Comparison of ENCODE assay signal across 9 cellular contexts in the genomic region with DNA sequence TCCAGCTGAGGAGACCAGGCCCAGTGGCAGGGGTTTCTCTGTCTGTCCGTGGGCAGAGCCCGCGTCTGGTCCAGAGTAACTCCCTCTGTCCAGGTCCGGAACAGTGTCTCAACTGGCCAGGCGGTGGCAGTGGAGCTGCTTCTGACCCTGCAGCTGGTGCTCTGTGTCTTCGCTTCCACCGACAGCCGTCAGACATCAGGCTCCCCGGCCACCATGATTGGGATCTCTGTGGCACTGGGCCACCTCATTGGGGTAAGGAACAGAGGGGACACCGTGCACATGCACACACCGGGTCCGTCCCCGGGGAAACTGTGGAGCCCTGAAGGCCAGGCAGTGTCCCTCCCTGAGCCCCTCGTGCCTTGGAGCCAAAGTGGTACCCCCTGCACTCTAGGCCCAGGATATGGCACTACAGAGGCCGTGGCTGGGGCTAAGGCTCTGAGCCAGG. TPM values are rescaled to one million over a fixed set of nuclear protein-coding genes. Genes with fewer than 3 reads are reported as not detected.
DNase-seq lines count a peak whose midpoint lies in the region; ATAC-seq, FAIRE-seq and TF ChIP-seq lines count a peak whose summit lies in the region.
"Had no signal": no experiment of that assay in that cellular context is flagged by ENCODE, and none has a peak within 500 bp of the region (broad histone marks: within the 10 kb centered on the region; RNA-seq: fewer than 3 reads in every experiment).

No MANE protein-coding gene starts in this region.

- H3K27me3 Mint-ChIP-seq in stimulated activated naive B cell treated with anti-CD40 and anti-IgM and Interleukin-4, amounts not matched to agents 10 μg/mL and 1 μg/mL and 100 μg/mL, for 72 hours = no peaks in the 10 kb centered on the region
- H3K27me3 Mint-ChIP-seq in stimulated activated naive CD8-positive, alpha-beta T cell treated with anti-CD3 and anti-CD28 coated beads, Interleukin-15, amount 100 ng/mL, for 72 hours = no peaks in the 10 kb centered on the region

- 89% methylated on average over 14 of the region's 15 CpGs; no CpG with 5 or more reads in 1 of the 2 experiments for WGBS in H1 (ENCODE audit: extremely low coverage in 1 of 2, insufficient coverage in 1 of 2, insufficient read length in 1 of 2, insufficient replicate concordance in 2 of 2, low coverage in 1 of 2, low lambda C conversion rate in 2 of 2, missing lambda C conversion rate in 1 of 2), 2 experiments
- 69% methylated on average over 15 of the region's 15 CpGs for WGBS in mesenchymal stem cell

- H4K91ac ChIP-seq in H1 (replicated peaks; ENCODE audit: insufficient read length, low read length) = no peak overlapping the region
- H4K91ac ChIP-seq in mesenchymal stem cell (ENCODE audit: low read length) = no peak overlapping the region

- H2BK15ac ChIP-seq in H1 (ENCODE audit: low read length) = 0 out of 2 replicates have a peak overlapping the region, but pooled peaks have one; percentile 72
- H2BK15ac ChIP-seq in mesenchymal stem cell (ENCODE audit: low read depth, poor library complexity, severe bottlenecking) = no peak overlapping the region

- no peak for FAIRE-seq in H1 (lab: Jason Lieb, UNC)
- FAIRE-seq: keratinocyte had no signal

- H3K36me3 ChIP-seq in H1 (ENCODE audit: control insufficient read depth in 2 of 4, insufficient read depth in 4 of 4, low read length in 3 of 4) (no peaks in the 10 kb centered on the region), mesenchymal stem cell (ENCODE audit: control insufficient read depth in 1 of 2, insufficient read depth in 2 of 2, low read depth in 1 of 2, low read length in 2 of 2) (no peaks in the 10 kb centered on the region)

- H3K56ac ChIP-seq in H1 (replicated peaks; ENCODE audit: insufficient read length, low read depth, low read length) = no peak overlapping the region

- H3K27ac Mint-ChIP-seq in stimulated activated naive B cell treated with anti-CD40 and anti-IgM and Interleukin-4, amounts not matched to agents 10 μg/mL and 1 μg/mL and 100 μg/mL, for 72 hours = no peak overlapping the region
- H3K27ac Mint-ChIP-seq in stimulated activated effector memory CD8-positive, alpha-beta T cell treated with anti-CD3 and anti-CD28 coated beads, Interleukin-12 subunit alpha, Interleukin-12 subunit beta, amount 100 ng/mL, for 72 hours = no peak overlapping the region
- H3K27ac Mint-ChIP-seq in stimulated activated naive CD8-positive, alpha-beta T cell treated with anti-CD3 and anti-CD28 coated beads, Interleukin-15, amount 100 ng/mL, for 72 hours = no peak overlapping the region

- no peak overlapping the region for H4K5ac ChIP-seq in H1 (ENCODE audit: insufficient read length, low read depth, low read length)

- no peak overlapping the region for H2BK12ac ChIP-seq in H1 (ENCODE audit: low read depth, low read length)
- no peak overlapping the region for H2BK12ac ChIP-seq in mesenchymal stem cell (ENCODE audit: low read length in 2 of 2)

- H3K9ac ChIP-seq in H1 (replicated peaks in 1 of 4; ENCODE audit: extremely low read depth in 1 of 4, low read depth in 3 of 4, low read length in 3 of 4) (no peak overlapping the region), mesenchymal stem cell (ENCODE audit: low read length) (no peak overlapping the region)

- no peaks in the 10 kb centered on the region for H3K36me3 Mint-ChIP-seq in stimulated activated naive B cell treated with anti-CD40 and anti-IgM and Interleukin-4, amounts not matched to agents 10 μg/mL and 1 μg/mL and 100 μg/mL, for 72 hours
- H3K36me3 Mint-ChIP-seq in stimulated activated effector memory CD8-positive, alpha-beta T cell treated with anti-CD3 and anti-CD28 coated beads, Interleukin-12 subunit alpha, Interleukin-12 subunit beta, amount 100 ng/mL, for 72 hours = no peaks in the 10 kb centered on the region

- H3K27ac ChIP-seq in H1 (ENCODE audit: low read depth, low read length) (no peak overlapping the region), mesenchymal stem cell (ENCODE audit: low read length, poor library complexity, severe bottlenecking) (no peak overlapping the region)

- H4K8ac ChIP-seq in H1 (ENCODE audit: extremely low read depth, insufficient read depth, low read length) = peak overlapping the region; percentile 16; the same call in 1 of the 2 replicates
- peak overlapping the region; percentile 55 for H4K8ac ChIP-seq in mesenchymal stem cell (ENCODE audit: low read length)

- H3K4me1 Mint-ChIP-seq in stimulated activated naive B cell treated with anti-CD40 and anti-IgM and Interleukin-4, amounts not matched to agents 10 μg/mL and 1 μg/mL and 100 μg/mL, for 72 hours = no peaks in the 10 kb centered on the region
- no peaks in the 10 kb centered on the region for H3K4me1 Mint-ChIP-seq in stimulated activated effector memory CD8-positive, alpha-beta T cell treated with anti-CD3 and anti-CD28 coated beads, Interleukin-12 subunit alpha, Interleukin-12 subunit beta, amount 100 ng/mL, for 72 hours
- H3K4me1 Mint-ChIP-seq in stimulated activated naive CD8-positive, alpha-beta T cell treated with anti-CD3 and anti-CD28 coated beads, Interleukin-15, amount 100 ng/mL, for 72 hours = no peaks in the 10 kb centered on the region

- H3K9me3 ChIP-seq in H1 (ENCODE audit: insufficient read depth in 2 of 2, low read depth in 1 of 2, low read length in 1 of 2) (no peaks in the 10 kb centered on the region), mesenchymal stem cell (ENCODE audit: control insufficient read depth, low read length) (no peaks in the 10 kb centered on the region)

- ATAC-seq in stimulated activated naive B cell treated with anti-CD40 and anti-IgM and Interleukin-4, amounts not matched to agents 10 μg/mL and 1 μg/mL and 100 μg/mL, for 72 hours (replicated peaks) = no peak
- no peak for ATAC-seq in stimulated activated effector memory CD8-positive, alpha-beta T cell treated with anti-CD3 and anti-CD28 coated beads, Interleukin-12 subunit alpha, Interleukin-12 subunit beta, amount 100 ng/mL, for 72 hours
- no peak for ATAC-seq in stimulated activated naive CD8-positive, alpha-beta T cell treated with anti-CD3 and anti-CD28 coated beads, Interleukin-15, amount 100 ng/mL, for 72 hours

- POLR2A ChIA-PET in H1 (lab: Charles Lee; ENCODE audit: partially characterized antibody) = no interaction called here

- no peaks in the 10 kb centered on the region for H3K23me2 ChIP-seq in H1 (ENCODE audit: low read depth, low read length)

- no peak overlapping the region for H2AFZ ChIP-seq in H1 (ENCODE audit: low read length)
- no peak overlapping the region for H2AFZ ChIP-seq in mesenchymal stem cell (ENCODE audit: low read depth, low read length)

- no peak for TF ChIP-seq EP300 in H1 (IDR thresholded peaks at IDR 0.05; ENCODE audit: borderline replicate concordance in 1 of 2, low read depth in 2 of 2, low read length in 2 of 2)

- H3K4me1 ChIP-seq in H1 (replicated peaks in 1 of 4; ENCODE audit: control insufficient read depth in 3 of 4, insufficient read depth in 4 of 4, low read length in 3 of 4) (peaks cover 0 to 9% (median 3%) of the 10 kb centered on the region in 4 experiments; a peak in 3 of 7 replicates), mesenchymal stem cell (ENCODE audit: control insufficient read depth, insufficient read depth, low read depth, low read length) (peaks cover 2% of the 10 kb centered on the region)

- no peaks in the 10 kb centered on the region for H3K79me2 ChIP-seq in H1 (ENCODE audit: control insufficient read depth in 1 of 2, insufficient read depth in 2 of 2, low read length in 2 of 2)

- no peak overlapping the region for H3K4me2 ChIP-seq in H1 (ENCODE audit: insufficient read depth in 1 of 2, low read depth in 2 of 2, low read length in 2 of 2)
- H3K4me2 ChIP-seq in mesenchymal stem cell (ENCODE audit: low read length, poor library complexity, severe bottlenecking) = no peak overlapping the region

- peak in 2 of 3 experiments; percentile 50 to 52; a peak in 3 of 4 replicates for TF ChIP-seq CTCF in H1 (IDR thresholded peaks at IDR 0.05; ENCODE audit: control extremely low read depth in 1 of 3, insufficient read depth in 1 of 3, low read depth in 1 of 3, low read length in 3 of 3)

- TF ChIP-seq RAD21 in H1 (IDR thresholded peaks at IDR 0.05 in 1 of 2, conservative IDR thresholded peaks at IDR 0.05 in 1 of 2; ENCODE audit: low read depth in 2 of 2, low read length in 2 of 2) = peak; percentile 45 to 58

- peak; percentile 84 for DNase-seq in AG08396 (ENCODE audit: low spot score)
- peak; percentile 79 for DNase-seq in NCI-H82 (lab: John Stamatoyannopoulos, UW)
- peak in 1 of 2 experiments; percentile 54 for DNase-seq in H1 (ENCODE audit: low read depth in 1 of 2, low spot score in 2 of 2)
- peak; percentile 58 for DNase-seq in mesenchymal stem cell
- no peak for DNase-seq in stimulated activated naive B cell treated with anti-CD40 and anti-IgM and Interleukin-4, amounts not matched to agents 10 μg/mL and 1 μg/mL and 100 μg/mL, for 72 hours
- DNase-seq in stimulated activated effector memory CD8-positive, alpha-beta T cell treated with anti-CD3 and anti-CD28 coated beads, Interleukin-12 subunit alpha, Interleukin-12 subunit beta, amount 100 ng/mL, for 72 hours (ENCODE audit: low spot score in 2 of 2) = no peak
- DNase-seq in stimulated activated naive CD8-positive, alpha-beta T cell treated with anti-CD3 and anti-CD28 coated beads, Interleukin-15, amount 100 ng/mL, for 72 hours = no peak
- no peak for DNase-seq in activated CD8-positive, alpha-beta memory T cell treated with anti-CD3 and anti-CD28 coated beads for 24 hours

- H2BK5ac ChIP-seq in H1 (ENCODE audit: low read depth, low read length) (no peak overlapping the region), mesenchymal stem cell (ENCODE audit: low read depth, low read length, poor library complexity, severe bottlenecking) (no peak overlapping the region)

- no peak overlapping the region for H2BK20ac ChIP-seq in H1 (ENCODE audit: low read length)

- no peak for TF ChIP-seq POLR2A in H1 (IDR thresholded peaks at IDR 0.05; ENCODE audit: control extremely low read depth in 1 of 2, low read depth in 2 of 2, low read length in 2 of 2)

- H3K4me3 ChIP-seq in H1 (ENCODE audit: extremely low read depth in 1 of 4, insufficient read depth in 2 of 4, low read depth in 3 of 4, low read length in 4 of 4) (no peak overlapping the region), mesenchymal stem cell (ENCODE audit: insufficient read depth in 1 of 2, low read depth in 1 of 2, low read length in 2 of 2) (no peak overlapping the region)

- H3K9me3 Mint-ChIP-seq in stimulated activated naive B cell treated with anti-CD40 and anti-IgM and Interleukin-4, amounts not matched to agents 10 μg/mL and 1 μg/mL and 100 μg/mL, for 72 hours = no peaks in the 10 kb centered on the region
- no peaks in the 10 kb centered on the region for H3K9me3 Mint-ChIP-seq in stimulated activated effector memory CD8-positive, alpha-beta T cell treated with anti-CD3 and anti-CD28 coated beads, Interleukin-12 subunit alpha, Interleukin-12 subunit beta, amount 100 ng/mL, for 72 hours
- H3K9me3 Mint-ChIP-seq in stimulated activated naive CD8-positive, alpha-beta T cell treated with anti-CD3 and anti-CD28 coated beads, Interleukin-15, amount 100 ng/mL, for 72 hours = no peaks in the 10 kb centered on the region

- H3K79me1 ChIP-seq in H1 (ENCODE audit: low read depth, low read length) (no peaks in the 10 kb centered on the region), mesenchymal stem cell (replicated peaks; ENCODE audit: low read length, poor library complexity, severe bottlenecking) (no peaks in the 10 kb centered on the region)

- H3K27me3 ChIP-seq in H1 (replicated peaks in 1 of 4; ENCODE audit: control insufficient read depth in 3 of 4, extremely low read depth in 1 of 4, insufficient read depth in 3 of 4, low read length in 3 of 4) (peaks cover 0 to 4% (median 2%) of the 10 kb centered on the region in 4 experiments; a peak in 2 of 7 replicates), mesenchymal stem cell (ENCODE audit: control insufficient read depth in 1 of 2, insufficient read depth in 1 of 2, low read length in 2 of 2) (peaks cover 29 to 53% of the 10 kb centered on the region in 2 experiments)

- H3K23ac ChIP-seq in H1 (ENCODE audit: insufficient read length) = no peak overlapping the region
- no peak overlapping the region for H3K23ac ChIP-seq in mesenchymal stem cell (ENCODE audit: low read length in 2 of 2)

- H3K18ac ChIP-seq in H1 (ENCODE audit: extremely low read depth, low read length) (no peak overlapping the region), mesenchymal stem cell (ENCODE audit: low read depth in 1 of 2, low read length in 2 of 2) (peak overlapping the region in 1 of 2 experiments; percentile 5)

- no peak overlapping the region for H3K4me3 Mint-ChIP-seq in stimulated activated naive B cell treated with anti-CD40 and anti-IgM and Interleukin-4, amounts not matched to agents 10 μg/mL and 1 μg/mL and 100 μg/mL, for 72 hours
- no peak overlapping the region for H3K4me3 Mint-ChIP-seq in stimulated activated effector memory CD8-positive, alpha-beta T cell treated with anti-CD3 and anti-CD28 coated beads, Interleukin-12 subunit alpha, Interleukin-12 subunit beta, amount 100 ng/mL, for 72 hours
- H3K4me3 Mint-ChIP-seq in stimulated activated naive CD8-positive, alpha-beta T cell treated with anti-CD3 and anti-CD28 coated beads, Interleukin-15, amount 100 ng/mL, for 72 hours = no peak overlapping the region

- H2BK120ac ChIP-seq in H1 (replicated peaks; ENCODE audit: low read depth, low read length) = no peak overlapping the region
- H2BK120ac ChIP-seq in mesenchymal stem cell (ENCODE audit: low read depth, low read length) = no peak overlapping the region

- H3K14ac ChIP-seq in H1 (ENCODE audit: insufficient read length) (no peak overlapping the region), mesenchymal stem cell (ENCODE audit: low read length in 2 of 2) (no peak overlapping the region)

- no peak overlapping the region for H3K4ac ChIP-seq in H1 (replicated peaks; ENCODE audit: insufficient read length, low read depth, low read length)
- H3K4ac ChIP-seq in mesenchymal stem cell (ENCODE audit: low read depth in 1 of 2, low read length in 2 of 2) = no peak overlapping the region

- CTCF ChIA-PET in H1 (lab: Charles Lee; ENCODE audit: partially characterized antibody) = interaction anchor here (0.6 to 23.0 kb wide), 19 partner anchors 5 to 1822 kb away, joined by 3 to 420 read pairs (median 3); partner anchors contain the start of genes AQP5, AQP6 and ASIC1

- H2AK5ac ChIP-seq in H1 (ENCODE audit: low read depth, low read length) = no peak overlapping the region
- no peak overlapping the region for H2AK5ac ChIP-seq in mesenchymal stem cell (ENCODE audit: low read length, severe bottlenecking)

- no peaks in the 10 kb centered on the region for H4K20me1 ChIP-seq in H1 (replicated peaks in 1 of 2; ENCODE audit: control insufficient read depth in 1 of 2, insufficient read depth in 2 of 2, low read length in 2 of 2)

RNA-seq across cellular contexts. Expression of gene AQP6, which starts 1.5 kb away (rescaled TPM):
- total RNA-seq in H1 (2021; fragmentation: NEBNext Ultra II Directional; extraction: Animal tissue kit (Norgen Biotek cat#: 25700)) = 0.17 TPM in 1 of 2 replicates, not detected in the other
- 0.03 and 0.06 TPM in 2 replicates for polyA plus RNA-seq in H1 (2011; rRNA removed)
- 0.08 TPM for polyA plus RNA-seq in H1 (2011; cell fraction: cytosol; rRNA removed)
- 0.24 TPM for polyA plus RNA-seq in H1 (2011; cell fraction: nucleus; rRNA removed)
- polyA plus RNA-seq in H1 (2012, experiment 1 of 2) = 0.07 to 0.10 TPM (median 0.07 TPM) in 3 of 4 replicates, not detected in the other
- polyA plus RNA-seq in H1 (2012, experiment 2 of 2) = not detected
- polyA plus RNA-seq in H1 (2013, experiment 1 of 2) = 0.02 TPM
- polyA plus RNA-seq in H1 (2013, experiment 2 of 2) = 0.04 TPM
- polyA minus RNA-seq in H1 (2011; rRNA and poly(A)+ RNA removed) = 0.05 and 0.16 TPM in 2 replicates
- not detected for polyA minus RNA-seq in H1 (2011; cell fraction: cytosol; rRNA and poly(A)+ RNA removed)
- polyA minus RNA-seq in H1 (2011; cell fraction: nucleus; rRNA and poly(A)+ RNA removed) = not detected
- polyA plus RNA-seq in mesenchymal stem cell (2013, experiment 1 of 2) = not detected
- polyA plus RNA-seq in mesenchymal stem cell (2013, experiment 2 of 2) = not detected

RNA-seq across cellular contexts. Expression of gene AQP5, which starts 12.6 kb away (rescaled TPM):
- total RNA-seq in H1 (2021; fragmentation: NEBNext Ultra II Directional; extraction: Animal tissue kit (Norgen Biotek cat#: 25700)) = 1.7 and 2.5 TPM in 2 replicates
- polyA plus RNA-seq in H1 (2011; rRNA removed) = 3.2 and 5.2 TPM in 2 replicates
- polyA plus RNA-seq in H1 (2011; cell fraction: cytosol; rRNA removed) = 3.7 TPM
- 5.9 TPM for polyA plus RNA-seq in H1 (2011; cell fraction: nucleus; rRNA removed)
- 2.4 to 4.0 TPM (median 3.0 TPM) in 4 replicates for polyA plus RNA-seq in H1 (2012, experiment 1 of 2)
- polyA plus RNA-seq in H1 (2012, experiment 2 of 2) = 3.2 TPM
- polyA plus RNA-seq in H1 (2013, experiment 1 of 2) = 2.8 TPM
- 2.8 TPM for polyA plus RNA-seq in H1 (2013, experiment 2 of 2)
- polyA minus RNA-seq in H1 (2011; rRNA and poly(A)+ RNA removed) = 0.73 and 1.1 TPM in 2 replicates
- 3.1 TPM for polyA minus RNA-seq in H1 (2011; cell fraction: cytosol; rRNA and poly(A)+ RNA removed)
- polyA minus RNA-seq in H1 (2011; cell fraction: nucleus; rRNA and poly(A)+ RNA removed) = 1.3 TPM
- polyA plus RNA-seq in mesenchymal stem cell (2013, experiment 1 of 2) = 0.03 TPM
- not detected for polyA plus RNA-seq in mesenchymal stem cell (2013, experiment 2 of 2)
- polyA plus RNA-seq: keratinocyte had no signal

RNA-seq across cellular contexts. Expression of gene AQP2, which starts 23.7 kb away (rescaled TPM):
- total RNA-seq in H1 (2021; fragmentation: NEBNext Ultra II Directional; extraction: Animal tissue kit (Norgen Biotek cat#: 25700)) = not detected in 2 replicates
- 0.02 TPM in 1 of 2 replicates, not detected in the other for polyA plus RNA-seq in H1 (2011; rRNA removed)
- polyA plus RNA-seq in H1 (2011; cell fraction: cytosol; rRNA removed) = not detected
- polyA plus RNA-seq in H1 (2011; cell fraction: nucleus; rRNA removed) = 0.06 TPM
- polyA plus RNA-seq in H1 (2012, experiment 1 of 2) = not detected in 4 replicates
- not detected for polyA plus RNA-seq in H1 (2012, experiment 2 of 2)
- not detected for polyA plus RNA-seq in H1 (2013, experiment 1 of 2)
- polyA plus RNA-seq in H1 (2013, experiment 2 of 2) = not detected
- polyA minus RNA-seq in H1 (2011; rRNA and poly(A)+ RNA removed) = 0.05 and 0.06 TPM in 2 replicates
- polyA minus RNA-seq in H1 (2011; cell fraction: cytosol; rRNA and poly(A)+ RNA removed) = not detected
- 0.20 TPM for polyA minus RNA-seq in H1 (2011; cell fraction: nucleus; rRNA and poly(A)+ RNA removed)
- not detected for polyA plus RNA-seq in mesenchymal stem cell (2013, experiment 1 of 2)
- not detected for polyA plus RNA-seq in mesenchymal stem cell (2013, experiment 2 of 2)
- polyA plus RNA-seq: keratinocyte had no signal

RNA-seq across cellular contexts. Expression of gene RACGAP1, which starts 51.0 kb away (rescaled TPM):
- 63.5 and 66.3 TPM in 2 replicates for total RNA-seq in H1 (2021; fragmentation: NEBNext Ultra II Directional; extraction: Animal tissue kit (Norgen Biotek cat#: 25700))
- polyA plus RNA-seq in H1 (2011; rRNA removed) = 17.4 and 18.0 TPM in 2 replicates
- polyA plus RNA-seq in H1 (2011; cell fraction: cytosol; rRNA removed) = 32.0 TPM
- polyA plus RNA-seq in H1 (2011; cell fraction: nucleus; rRNA removed) = 19.7 TPM
- 35.6 to 54.1 TPM (median 40.0 TPM) in 4 replicates for polyA plus RNA-seq in H1 (2012, experiment 1 of 2)
- 5.7 TPM for polyA plus RNA-seq in H1 (2012, experiment 2 of 2)
- 23.4 TPM for polyA plus RNA-seq in H1 (2013, experiment 1 of 2)
- polyA plus RNA-seq in H1 (2013, experiment 2 of 2) = 24.2 TPM
- polyA minus RNA-seq in H1 (2011; rRNA and poly(A)+ RNA removed) = 55.5 and 61.2 TPM in 2 replicates
- 37.5 TPM for polyA minus RNA-seq in H1 (2011; cell fraction: cytosol; rRNA and poly(A)+ RNA removed)
- 26.3 TPM for polyA minus RNA-seq in H1 (2011; cell fraction: nucleus; rRNA and poly(A)+ RNA removed)
- polyA plus RNA-seq in mesenchymal stem cell (2013, experiment 1 of 2) = 12.0 TPM
- 13.2 TPM for polyA plus RNA-seq in mesenchymal stem cell (2013, experiment 2 of 2)

Comparison
In these comparisons a context has a peak if more than half of its experiments do, and no peak if none do; other contexts are left out.
1. DNase-seq: peak in AG08396 (single experiment), NCI-H82 (single experiment) and mesenchymal stem cell (single experiment); none in stimulated activated naive B cell treated with anti-CD40 and anti-IgM and Interleukin-4, amounts not matched to agents 10 μg/mL and 1 μg/mL and 100 μg/mL, for 72 hours (single experiment), stimulated activated effector memory CD8-positive, alpha-beta T cell treated with anti-CD3 and anti-CD28 coated beads, Interleukin-12 subunit alpha, Interleukin-12 subunit beta, amount 100 ng/mL, for 72 hours (0 of 2), stimulated activated naive CD8-positive, alpha-beta T cell treated with anti-CD3 and anti-CD28 coated beads, Interleukin-15, amount 100 ng/mL, for 72 hours (0 of 2) and activated CD8-positive, alpha-beta memory T cell treated with anti-CD3 and anti-CD28 coated beads for 24 hours (single experiment).